Comparison of ENCODE assay signal across 16 cellular contexts in genomic region chr14:97077687-97078086, GRCh38.
A peak's percentile ranks its signal among the peaks of the same experiment; 100 is the strongest.
DNase-seq lines count a peak whose midpoint lies in the region; ATAC-seq and TF ChIP-seq lines count a peak whose summit lies in the region.
"Had no signal": no experiment of that assay in that cellular context is flagged by ENCODE, and none has a peak within 500 bp of the region (broad histone marks: within the 10 kb centered on the region; RNA-seq: fewer than 3 reads in every experiment).

No MANE protein-coding gene starts in this region.

- peaks cover under 1% of the 10 kb centered on the region; the same call in 1 of the 2 replicates for H3K9me3 ChIP-seq in SK-N-MC (ENCODE audit: low read depth, low read length)
- H3K9me3 ChIP-seq: sigmoid colon, SJSA1 had no signal

- peaks cover 28% of the 10 kb centered on the region for H3K4me1 Mint-ChIP-seq in activated T-cell treated with anti-CD3 and anti-CD28 coated beads, Interleukin-2, amount 50 U/mL, for 72 hours (ENCODE audit: low read depth)
- peaks cover 20% of the 10 kb centered on the region for H3K4me1 Mint-ChIP-seq in stimulated activated effector memory CD8-positive, alpha-beta T cell treated with anti-CD3 and anti-CD28 coated beads, Interleukin-12 subunit alpha, Interleukin-12 subunit beta, amount 100 ng/mL, for 72 hours

- peaks cover 4 to 5% of the 10 kb centered on the region in 2 donors for H3K9me3 Mint-ChIP-seq in activated T-cell treated with anti-CD3 and anti-CD28 coated beads, Interleukin-2, amount 50 U/mL, for 72 hours
- H3K9me3 Mint-ChIP-seq in stimulated activated effector memory CD8-positive, alpha-beta T cell treated with anti-CD3 and anti-CD28 coated beads, Interleukin-12 subunit alpha, Interleukin-12 subunit beta, amount 100 ng/mL, for 72 hours: no peaks in the 10 kb centered on the region
- H3K9me3 Mint-ChIP-seq: stimulated activated naive CD8-positive, alpha-beta T cell treated with anti-CD3 and anti-CD28 coated beads, Interleukin-15, Interleukin-2, amounts not matched to agents 100 ng/mL and 50 ng/mL, for 24 hours had no signal

- H3K36me3 ChIP-seq in SK-N-MC (ENCODE audit: insufficient read depth, low read length): no peaks in the 10 kb centered on the region
- H3K36me3 ChIP-seq: sigmoid colon, SJSA1 had no signal

- H3K4me3 ChIP-seq in SK-N-MC: no peak overlapping the region
- H3K4me3 ChIP-seq: sigmoid colon, SJSA1 had no signal

- H3K27ac ChIP-seq in SK-N-MC: peak overlapping the region; percentile 15
- H3K27ac ChIP-seq: foreskin keratinocyte, sigmoid colon, SJSA1 had no signal

- ATAC-seq in activated T-cell treated with anti-CD3 and anti-CD28 coated beads, Interleukin-2, amount 50 U/mL, for 72 hours (replicated peaks in 1 of 2): peak; percentile 20 to 32
- ATAC-seq in HG02759 (IDR thresholded peaks at IDR 0.05; ENCODE audit: unreplicated experiment): peak; percentile 9
- ATAC-seq in stimulated activated effector memory CD8-positive, alpha-beta T cell treated with anti-CD3 and anti-CD28 coated beads, Interleukin-12 subunit alpha, Interleukin-12 subunit beta, amount 100 ng/mL, for 72 hours: peak; percentile 52

- peak in 1 of 2 donors; percentile 8 for DNase-seq in activated T-cell treated with anti-CD3 and anti-CD28 coated beads, Interleukin-2, amount 50 U/mL, for 72 hours
- DNase-seq in activated T-cell treated with anti-CD3 and anti-CD28 coated beads, Interleukin-2, amount 50 U/mL, for 1 hour: no peak
- no peak for DNase-seq in SK-N-MC (ENCODE audit: low read depth, low spot score)
- DNase-seq in stimulated activated effector memory CD8-positive, alpha-beta T cell treated with anti-CD3 and anti-CD28 coated beads, Interleukin-12 subunit alpha, Interleukin-12 subunit beta, amount 100 ng/mL, for 72 hours (ENCODE audit: low spot score in 2 of 2): no peak
- DNase-seq in stimulated activated CD4-positive, alpha-beta T cell treated with anti-CD3 and anti-CD28 coated beads, Interleukin-4, amount 100 ng/mL, for 24 hours: no peak
- DNase-seq in stimulated activated CD4-positive, alpha-beta T cell treated with anti-CD3 and anti-CD28 coated beads, Interleukin-2, amount 100 ng/mL, for 48 hours: no peak
- no peak for DNase-seq in GM10266 (ENCODE audit: extremely low spot score)
- DNase-seq: activated CD8-positive, alpha-beta memory T cell treated with anti-CD3 and anti-CD28 coated beads for 24 hours; endodermal cell; mesendoderm; NCI-H187 had no signal

- peaks cover 0 to 1% of the 10 kb centered on the region in 2 donors for H3K36me3 Mint-ChIP-seq in activated T-cell treated with anti-CD3 and anti-CD28 coated beads, Interleukin-2, amount 50 U/mL, for 72 hours (ENCODE audit: insufficient read depth in 2 of 2)
- H3K36me3 Mint-ChIP-seq in stimulated activated effector memory CD8-positive, alpha-beta T cell treated with anti-CD3 and anti-CD28 coated beads, Interleukin-12 subunit alpha, Interleukin-12 subunit beta, amount 100 ng/mL, for 72 hours: no peaks in the 10 kb centered on the region

- H3K27ac Mint-ChIP-seq in activated T-cell treated with anti-CD3 and anti-CD28 coated beads, Interleukin-2, amount 50 U/mL, for 72 hours: no peak overlapping the region
- no peak overlapping the region for H3K27ac Mint-ChIP-seq in stimulated activated effector memory CD8-positive, alpha-beta T cell treated with anti-CD3 and anti-CD28 coated beads, Interleukin-12 subunit alpha, Interleukin-12 subunit beta, amount 100 ng/mL, for 72 hours
- H3K27ac Mint-ChIP-seq: endodermal cell; stimulated activated naive CD8-positive, alpha-beta T cell treated with anti-CD3 and anti-CD28 coated beads, Interleukin-15, Interleukin-2, amounts not matched to agents 100 ng/mL and 50 ng/mL, for 24 hours had no signal

- H3K4me3 Mint-ChIP-seq in activated T-cell treated with anti-CD3 and anti-CD28 coated beads, Interleukin-2, amount 50 U/mL, for 72 hours: peak overlapping the region; percentile 9 to 35
- peak overlapping the region; percentile 34 for H3K4me3 Mint-ChIP-seq in stimulated activated effector memory CD8-positive, alpha-beta T cell treated with anti-CD3 and anti-CD28 coated beads, Interleukin-12 subunit alpha, Interleukin-12 subunit beta, amount 100 ng/mL, for 72 hours
- H3K4me3 Mint-ChIP-seq: endodermal cell; stimulated activated naive CD8-positive, alpha-beta T cell treated with anti-CD3 and anti-CD28 coated beads, Interleukin-15, Interleukin-2, amounts not matched to agents 100 ng/mL and 50 ng/mL, for 24 hours had no signal

- TF ChIP-seq CTCF in GM10266 (IDR thresholded peaks at IDR 0.05; ENCODE audit: control insufficient read depth, insufficient read depth, low read depth, missing control alignments): no peak

- H3K27me3 Mint-ChIP-seq in activated T-cell treated with anti-CD3 and anti-CD28 coated beads, Interleukin-2, amount 50 U/mL, for 72 hours (ENCODE audit: low read depth): peaks cover 21% of the 10 kb centered on the region

- H3K9ac ChIP-seq in SK-N-MC (ENCODE audit: insufficient read length): no peak overlapping the region
